In the genomic region with DNA sequence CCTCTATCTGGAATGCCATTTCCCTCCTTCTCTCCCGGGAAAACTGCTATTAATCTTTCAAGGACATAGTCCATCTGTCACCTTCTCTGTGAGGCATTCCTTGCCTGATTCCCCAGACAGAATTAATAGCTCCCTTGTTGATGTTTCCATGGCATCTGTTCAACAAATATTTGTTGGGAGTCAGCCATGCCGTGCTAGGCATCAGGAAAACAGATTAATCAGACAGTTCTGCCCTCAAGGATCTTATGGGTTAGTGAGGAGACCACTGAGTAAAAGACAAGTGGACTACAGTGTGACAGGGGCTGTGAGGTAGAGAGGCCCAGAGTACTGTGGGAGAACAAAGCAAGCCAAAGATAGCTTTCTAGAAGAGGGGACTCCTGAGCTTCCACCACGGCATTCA, we compare ENCODE assay signal across 21 cellular contexts. TPM values are rescaled to one million over a fixed set of nuclear protein-coding genes. Genes with fewer than 3 reads are reported as not detected.
DNase-seq lines count a peak whose midpoint lies in the region; ATAC-seq, FAIRE-seq and TF ChIP-seq lines count a peak whose summit lies in the region.
"Had no signal": no experiment of that assay in that cellular context is flagged by ENCODE, and none has a peak within 500 bp of the region (broad histone marks: within the 10 kb centered on the region; RNA-seq: fewer than 3 reads in every experiment).

No MANE protein-coding gene starts in this region.

- no peak for DNase-seq in D721Med (ENCODE audit: insufficient read length, low spot score)
- DNase-seq in M059J (ENCODE audit: low read depth), result peak; percentile 15
- DNase-seq in WERI-Rb-1, result peak; percentile 35
- no peak for DNase-seq in nephron progenitor cell
- DNase-seq in GF-D8 (lab: John Stamatoyannopoulos, UW), result no peak
- DNase-seq in CD14-positive monocyte (ENCODE audit: low spot score), result no peak
- DNase-seq: activated CD4-positive, alpha-beta T cell treated with anti-CD3 and anti-CD28 coated beads, Interleukin-2, amount 10 ng/mL, durations not matched to agents 7 days and 5 days; activated CD8-positive, alpha-beta memory T cell treated with anti-CD3 and anti-CD28 coated beads, Interleukin-2, amount 50 U/mL, for 4 hours; activated effector memory CD4-positive, alpha-beta T cell treated with Interleukin-2 at 50 U/mL for 16 hours; Caco-2; dermis blood vessel endothelial cell; foreskin fibroblast; kidney glomerular epithelial cell; midbrain; NCI-H345; SHP77; T-cell had no signal

- H3K27ac ChIP-seq in WERI-Rb-1, result peak overlapping the region; percentile 59
- H3K27ac ChIP-seq: epithelial cell of prostate had no signal

- FAIRE-seq in D721Med (lab: Jason Lieb, UNC), result peak; percentile 90
- FAIRE-seq: bronchial epithelial cell had no signal

- H3K9me3 ChIP-seq in WERI-Rb-1 (ENCODE audit: severe bottlenecking), result peaks cover 3% of the 10 kb centered on the region
- H3K9me3 ChIP-seq: Caco-2, HAP-1 had no signal

- peaks cover 84% of the 10 kb centered on the region for H3K36me3 ChIP-seq in WERI-Rb-1

- H3K4me3 ChIP-seq in WERI-Rb-1 (ENCODE audit: low read depth, low read length), result no peak overlapping the region
- H3K4me3 ChIP-seq: HAP-1 had no signal

- H3K27me3 Mint-ChIP-seq in nephron progenitor cell (ENCODE audit: low read depth, poor library complexity), result no peaks in the 10 kb centered on the region
- no peaks in the 10 kb centered on the region for H3K27me3 Mint-ChIP-seq in stimulated activated memory B cell treated with anti-CD40 and anti-IgM and Interleukin-4, amounts not matched to agents 10 μg/mL and 1 μg/mL and 100 μg/mL, for 72 hours
- H3K27me3 Mint-ChIP-seq in CD14-positive monocyte (ENCODE audit: low read depth in 3 of 3), result no peaks in the 10 kb centered on the region
- H3K27me3 Mint-ChIP-seq: activated CD4-positive, alpha-beta T cell treated with anti-CD3 and anti-CD28 coated beads, Interleukin-2, amount 10 ng/mL, durations not matched to agents 7 days and 5 days; T-cell had no signal

- no peaks in the 10 kb centered on the region for H3K9me3 Mint-ChIP-seq in nephron progenitor cell
- no peaks in the 10 kb centered on the region for H3K9me3 Mint-ChIP-seq in stimulated activated memory B cell treated with anti-CD40 and anti-IgM and Interleukin-4, amounts not matched to agents 10 μg/mL and 1 μg/mL and 100 μg/mL, for 72 hours
- H3K9me3 Mint-ChIP-seq in CD14-positive monocyte, result no peaks in the 10 kb centered on the region
- H3K9me3 Mint-ChIP-seq: activated CD4-positive, alpha-beta T cell treated with anti-CD3 and anti-CD28 coated beads, Interleukin-2, amount 10 ng/mL, durations not matched to agents 7 days and 5 days; T-cell had no signal

- no peaks in the 10 kb centered on the region for H3K27me3 ChIP-seq in WERI-Rb-1 (ENCODE audit: insufficient read depth, low read depth, severe bottlenecking)

- H3K27ac Mint-ChIP-seq in nephron progenitor cell (peak overlapping the region; percentile 86), CD14-positive monocyte (no peak overlapping the region)
- H3K27ac Mint-ChIP-seq in stimulated activated memory B cell treated with anti-CD40 and anti-IgM and Interleukin-4, amounts not matched to agents 10 μg/mL and 1 μg/mL and 100 μg/mL, for 72 hours, result no peak overlapping the region
- H3K27ac Mint-ChIP-seq: activated CD4-positive, alpha-beta T cell treated with anti-CD3 and anti-CD28 coated beads, Interleukin-2, amount 10 ng/mL, durations not matched to agents 7 days and 5 days; T-cell had no signal

- H3K4me1 Mint-ChIP-seq in nephron progenitor cell, result peaks cover 19% of the 10 kb centered on the region
- peaks cover 27% of the 10 kb centered on the region for H3K4me1 Mint-ChIP-seq in stimulated activated memory B cell treated with anti-CD40 and anti-IgM and Interleukin-4, amounts not matched to agents 10 μg/mL and 1 μg/mL and 100 μg/mL, for 72 hours
- H3K4me1 Mint-ChIP-seq in CD14-positive monocyte, result no peaks in the 10 kb centered on the region
- H3K4me1 Mint-ChIP-seq: activated CD4-positive, alpha-beta T cell treated with anti-CD3 and anti-CD28 coated beads, Interleukin-2, amount 10 ng/mL, durations not matched to agents 7 days and 5 days; T-cell had no signal

- ATAC-seq in stimulated activated memory B cell treated with anti-CD40 and anti-IgM and Interleukin-4, amounts not matched to agents 10 μg/mL and 1 μg/mL and 100 μg/mL, for 72 hours, result no peak
- ATAC-seq: T-cell had no signal

- peaks cover 36% of the 10 kb centered on the region for H3K36me3 Mint-ChIP-seq in nephron progenitor cell (ENCODE audit: low read depth)
- peaks cover 77% of the 10 kb centered on the region for H3K36me3 Mint-ChIP-seq in stimulated activated memory B cell treated with anti-CD40 and anti-IgM and Interleukin-4, amounts not matched to agents 10 μg/mL and 1 μg/mL and 100 μg/mL, for 72 hours
- H3K36me3 Mint-ChIP-seq in CD14-positive monocyte, result peaks cover 70 to 79% of the 10 kb centered on the region in 2 donors

- H3K4me3 Mint-ChIP-seq in nephron progenitor cell (no peak overlapping the region), CD14-positive monocyte (no peak overlapping the region)
- no peak overlapping the region for H3K4me3 Mint-ChIP-seq in stimulated activated memory B cell treated with anti-CD40 and anti-IgM and Interleukin-4, amounts not matched to agents 10 μg/mL and 1 μg/mL and 100 μg/mL, for 72 hours
- H3K4me3 Mint-ChIP-seq: activated CD4-positive, alpha-beta T cell treated with anti-CD3 and anti-CD28 coated beads, Interleukin-2, amount 10 ng/mL, durations not matched to agents 7 days and 5 days; T-cell had no signal

- intact Hi-C loops in CD14-positive monocyte (cut with micrococcal nuclease), result no loop called here

- TF ChIP-seq CTCF in D721Med (IDR thresholded peaks at IDR 0.05; ENCODE audit: insufficient read depth, missing control alignments), result no peak
- TF ChIP-seq CTCF in WERI-Rb-1 (IDR thresholded peaks at IDR 0.05; ENCODE audit: low read depth, low read length), result no peak
- no peak for TF ChIP-seq CTCF in nephron progenitor cell (IDR thresholded peaks at IDR 0.05)
- no peak for TF ChIP-seq CTCF in CD14-positive monocyte (IDR thresholded peaks at IDR 0.05)

RNA-seq across cellular contexts. Expression of a gene that starts 11.4 kb away (rescaled TPM):
- 68.2 and 84.9 TPM in 2 replicates for total RNA-seq in M059J (2014; rRNA removed; shearing (Covaris generic))
- polyA plus RNA-seq in CD14-positive monocyte, result 10 to 100 TPM; 69.2 to 70.8 TPM

RNA-seq across cellular contexts. Expression of a gene that starts 29.3 kb away (rescaled TPM):
- 47.0 and 53.5 TPM in 2 replicates for total RNA-seq in M059J (2014; rRNA removed; shearing (Covaris generic))
- polyA plus RNA-seq in CD14-positive monocyte, result 10 to 100 TPM; 58.2 to 62.2 TPM

RNA-seq across cellular contexts. Expression of a gene that starts 53.1 kb away (rescaled TPM):
- total RNA-seq in M059J (2014; rRNA removed; shearing (Covaris generic)), result 18.3 and 23.4 TPM in 2 replicates
- 10 to 100 TPM; 20.2 to 29.6 TPM for polyA plus RNA-seq in CD14-positive monocyte

Comparison
In these comparisons a context has a peak if more than half of its experiments do, and no peak if none do; other contexts are left out.
1. DNase-seq: peak in M059J (single experiment) and WERI-Rb-1 (single experiment); none in D721Med (single experiment), nephron progenitor cell (single experiment), GF-D8 (single experiment) and CD14-positive monocyte (single experiment).